ENCODE assay signal across 8 cellular contexts in genomic region chrX:154486052-154486395, GRCh38. TPM values are rescaled to one million over a fixed set of nuclear protein-coding genes. Genes with fewer than 3 reads are reported as not detected.
DNase-seq lines count a peak whose midpoint lies in the region; ATAC-seq, FAIRE-seq and TF ChIP-seq lines count a peak whose summit lies in the region.

No MANE protein-coding gene starts in this region.

- 0 out of 3 replicates have a peak, but pooled peaks have one; percentile 3 for ATAC-seq in HepG2

- no peaks in the 10 kb centered on the region for H3F3A ChIP-seq in OCI-LY1 (ENCODE audit: insufficient read depth, low read length)

- H3K27me3 ChIP-seq in OCI-LY1 (ENCODE audit: insufficient read depth, low read length) (no peaks in the 10 kb centered on the region), breast epithelium (peaks cover 0 to 36% of the 10 kb centered on the region in 2 donors), HepG2 (ENCODE audit: control insufficient read depth in 1 of 2, insufficient read depth in 2 of 2, low read length in 2 of 2) (no peaks in the 10 kb centered on the region), stomach smooth muscle (ENCODE audit: control insufficient read depth in 1 of 2, insufficient read depth in 2 of 2, low read length in 2 of 2) (peaks cover 0 to 3% of the 10 kb centered on the region in 2 donors)

- POLR2A ChIA-PET in HepG2 (lab: Yijun Ruan, JAX), result interaction anchor here (0.9 to 3.2 kb wide), 2 partner anchors 43 to 56 kb away, joined by 3 to 13 read pairs; no protein-coding TSS in a partner anchor

- H3K36me3 ChIP-seq in OCI-LY1 (ENCODE audit: insufficient read depth, low read length) (peaks cover 23% of the 10 kb centered on the region), breast epithelium (no peaks in the 10 kb centered on the region), HepG2 (replicated peaks in 1 of 2; ENCODE audit: control insufficient read depth in 1 of 2, insufficient read depth in 2 of 2, low read length in 2 of 2) (no peaks in the 10 kb centered on the region; a peak in 1 of 5 replicates), stomach smooth muscle (ENCODE audit: control insufficient read depth in 2 of 2, insufficient read depth in 2 of 2, low read length in 2 of 2) (peaks cover 2 to 3% of the 10 kb centered on the region in 2 donors)

- TF ChIP-seq EP300 in HepG2 (IDR thresholded peaks at IDR 0.05; ENCODE audit: low read depth in 2 of 2, low read length in 2 of 2) (no peak), HepG2 (CRISPR knock-in tag; IDR thresholded peaks at IDR 0.05; ENCODE audit: borderline replicate concordance) (no peak)

- H3K9me3 ChIP-seq in OCI-LY1 (ENCODE audit: low read length), result no peaks in the 10 kb centered on the region
- H3K9me3 ChIP-seq in breast epithelium, result no peaks in the 10 kb centered on the region
- H3K9me3 ChIP-seq in HepG2 (ENCODE audit: low read length), result no peaks in the 10 kb centered on the region
- no peaks in the 10 kb centered on the region for H3K9me3 ChIP-seq in stomach smooth muscle (ENCODE audit: control insufficient read depth in 2 of 2, low read length in 2 of 2)

- H3K4me2 ChIP-seq in OCI-LY1 (ENCODE audit: low read length), result peak overlapping the region; percentile 79
- peak overlapping the region; percentile 62 for H3K4me2 ChIP-seq in HepG2 (ENCODE audit: low read depth, low read length)

- BruUV-seq in HepG2 (replicated peaks; lab: Mats Ljungman, UMichigan), result no TSS peak

- peak; percentile 24 for DNase-seq in EH (ENCODE audit: low read depth)
- DNase-seq in breast epithelium (ENCODE audit: low spot score in 2 of 2), result no peak
- no peak for DNase-seq in HepG2 (ENCODE audit: low spot score)
- DNase-seq in GF-D8 (lab: John Stamatoyannopoulos, UW), result no peak
- DNase-seq in SW480 (ENCODE audit: low spot score), result no peak
- no peak for DNase-seq in NCI-H128 (lab: John Stamatoyannopoulos, UW; ENCODE audit: unreplicated experiment)

- TF ChIP-seq CTCF in OCI-LY1 (IDR thresholded peaks at IDR 0.05; ENCODE audit: low read length), result no peak
- TF ChIP-seq CTCF in breast epithelium (IDR thresholded peaks at IDR 0.05), result no peak
- TF ChIP-seq CTCF in HepG2 (CRISPR knock-in tag; IDR thresholded peaks at IDR 0.05), result no peak

- TF ChIP-seq RAD21 in HepG2 (CRISPR knock-in tag; IDR thresholded peaks at IDR 0.05), result no peak

- H3K79me2 ChIP-seq in OCI-LY1 (ENCODE audit: insufficient read depth, low read length) (no peaks in the 10 kb centered on the region), HepG2 (ENCODE audit: insufficient read depth, low read length) (no peaks in the 10 kb centered on the region)

- peaks cover 59% of the 10 kb centered on the region for H3K4me1 ChIP-seq in OCI-LY1 (ENCODE audit: insufficient read depth, low read length, severe bottlenecking)
- H3K4me1 ChIP-seq in breast epithelium, result peaks cover 0 to 7% of the 10 kb centered on the region in 2 donors
- H3K4me1 ChIP-seq in HepG2 (ENCODE audit: insufficient read depth, low read length), result peaks cover 27% of the 10 kb centered on the region
- peaks cover 38% of the 10 kb centered on the region for H3K4me1 ChIP-seq in stomach smooth muscle (ENCODE audit: control insufficient read depth, insufficient read depth, low read length)

- peak overlapping the region; percentile 47 for H3K27ac ChIP-seq in OCI-LY1 (ENCODE audit: low read depth, low read length, poor library complexity, severe bottlenecking)
- H3K27ac ChIP-seq in breast epithelium, result peak overlapping the region; percentile 67 to 77
- H3K27ac ChIP-seq in HepG2 (ENCODE audit: extremely low read length, insufficient read depth, low read length), result peak overlapping the region; percentile 54
- peak overlapping the region; percentile 46 for H3K27ac ChIP-seq in stomach smooth muscle (ENCODE audit: low read length)

- no CpG with 5 or more reads among the region's 35 CpGs for WGBS in HepG2 (ENCODE audit: low lambda C conversion rate)

- H2AFZ ChIP-seq in OCI-LY1 (ENCODE audit: low read length), result no peak overlapping the region
- no peak overlapping the region for H2AFZ ChIP-seq in HepG2 (ENCODE audit: low read length)

- TF ChIP-seq POLR2A in breast epithelium (IDR thresholded peaks at IDR 0.05), result no peak
- TF ChIP-seq POLR2A in HepG2 (IDR thresholded peaks at IDR 0.05; ENCODE audit: insufficient read depth in 1 of 2, low read depth in 2 of 2, low read length in 2 of 2), result no peak

- intact Hi-C loops in breast epithelium (cut with DNase I; ENCODE audit: low total_unique reads) (no loop called here), HepG2 (cut with micrococcal nuclease; ENCODE audit: unreplicated experiment) (no loop called here)

- peak overlapping the region; percentile 84 for H3K9ac ChIP-seq in OCI-LY1 (ENCODE audit: low read length)
- peak overlapping the region; percentile 73 for H3K9ac ChIP-seq in HepG2 (ENCODE audit: insufficient read depth, low read depth, low read length)
- H3K9ac ChIP-seq in stomach smooth muscle (ENCODE audit: low read length in 2 of 2), result peak overlapping the region; percentile 22 to 55

- in situ Hi-C loops in HepG2 (cut with HindIII; ENCODE audit: extremely low pct_ligation_motif_present, low pct_unique_long_range_greater_than_20kb), result no loop called here

- FAIRE-seq in HepG2 (lab: Jason Lieb, UNC), result no peak

- H3K4me3 ChIP-seq in OCI-LY1 (ENCODE audit: low read depth, low read length, poor library complexity, severe bottlenecking) (peak overlapping the region; percentile 72), breast epithelium (peak overlapping the region; percentile 51 to 75 (median 66)), HepG2 (replicated peaks in 1 of 3; ENCODE audit: insufficient read depth in 1 of 3, low read depth in 2 of 3, low read length in 3 of 3) (peak overlapping the region; percentile 49 to 67 (median 67); a peak in 5 of 6 replicates), stomach smooth muscle (ENCODE audit: low read length in 2 of 2) (peak overlapping the region; percentile 46 to 74)

- H4K20me1 ChIP-seq in OCI-LY1 (ENCODE audit: insufficient read depth, low read length), result no peaks in the 10 kb centered on the region
- no peaks in the 10 kb centered on the region for H4K20me1 ChIP-seq in HepG2 (ENCODE audit: insufficient read depth, low read length)

- H3K9me2 ChIP-seq in OCI-LY1 (ENCODE audit: low read depth, low read length), result no peaks in the 10 kb centered on the region

- CTCF ChIA-PET in HepG2 (lab: Yijun Ruan, JAX; ENCODE audit: low intra/inter-chr PET ratio, low total read pairs), result interaction anchor here (1.4 kb wide), 1 partner anchor 49 kb away, joined by 3 read pairs; no protein-coding TSS in a partner anchor

RNA-seq across cellular contexts. Expression of gene UBL4A, which starts 0.4 kb away (rescaled TPM):
- total RNA-seq in breast epithelium, result 10 to 100 TPM; 36.2 to 40.1 (median 38.3) TPM
- total RNA-seq in HepG2 (2016; rRNA removed; fragmentation: Illumina TruSeq; extraction: Trizol), result 25.5 and 29.1 TPM in 2 replicates
- 11.4 and 12.2 TPM in 2 replicates for total RNA-seq in HepG2 (2016; cell fraction: cytosol; rRNA removed; fragmentation: Illumina TruSeq; extraction: Trizol; ENCODE audit: low read depth)
- total RNA-seq in HepG2 (2016; cell fraction: insoluble cytoplasmic fraction; rRNA removed; fragmentation: Illumina TruSeq; extraction: Trizol), result 26.5 and 28.9 TPM in 2 replicates
- total RNA-seq in HepG2 (2016; cell fraction: membrane; rRNA removed; fragmentation: Illumina TruSeq; extraction: Trizol), result 32.1 and 33.9 TPM in 2 replicates
- 10.4 and 12.9 TPM in 2 replicates for total RNA-seq in HepG2 (2016; cell fraction: nucleus; rRNA removed; fragmentation: Illumina TruSeq; extraction: Trizol)
- polyA plus RNA-seq in HepG2 (2011; rRNA removed), result 16.8 and 21.7 TPM in 2 replicates
- 20.9 and 32.4 TPM in 2 replicates for polyA plus RNA-seq in HepG2 (2011; cell fraction: cytosol; rRNA removed)
- 11.5 and 13.8 TPM in 2 replicates for polyA plus RNA-seq in HepG2 (2011; cell fraction: nucleus; rRNA removed)
- 14.3 and 16.6 TPM in 2 replicates for polyA plus RNA-seq in HepG2 (2012)
- polyA plus RNA-seq in HepG2 (2016; cell fraction: cytosol; fragmentation: Illumina TruSeq; extraction: Trizol; ENCODE audit: low read depth), result 12.8 and 14.0 TPM in 2 replicates
- polyA plus RNA-seq in HepG2 (2016; cell fraction: insoluble cytoplasmic fraction; fragmentation: Illumina TruSeq; extraction: Trizol; ENCODE audit: low read depth), result 21.9 and 28.0 TPM in 2 replicates
- polyA plus RNA-seq in HepG2 (2016; cell fraction: membrane; fragmentation: Illumina TruSeq; extraction: Trizol; ENCODE audit: low read depth), result 24.6 and 26.6 TPM in 2 replicates
- polyA plus RNA-seq in HepG2 (2016; cell fraction: nucleus; fragmentation: Illumina TruSeq; extraction: Trizol; ENCODE audit: insufficient read depth, low read depth), result 17.4 and 20.6 TPM in 2 replicates
- polyA minus RNA-seq in HepG2 (2011; rRNA and poly(A)+ RNA removed; ENCODE audit: low replicate concordance), result 32.9 and 96.4 TPM in 2 replicates
- 13.2 and 18.6 TPM in 2 replicates for polyA minus RNA-seq in HepG2 (2011; cell fraction: cytosol; rRNA and poly(A)+ RNA removed)
- polyA minus RNA-seq in HepG2 (2011; cell fraction: nucleus; rRNA and poly(A)+ RNA removed), result 3.0 and 4.6 TPM in 2 replicates

RNA-seq across cellular contexts. Expression of gene SLC10A3, which starts 4.4 kb away (rescaled TPM):
- 10 to 100 TPM; 17.0 to 24.0 (median 19.5) TPM for total RNA-seq in breast epithelium
- total RNA-seq in HepG2 (2016; rRNA removed; fragmentation: Illumina TruSeq; extraction: Trizol), result 10.1 and 10.8 TPM in 2 replicates
- 9.0 and 10.7 TPM in 2 replicates for total RNA-seq in HepG2 (2016; cell fraction: cytosol; rRNA removed; fragmentation: Illumina TruSeq; extraction: Trizol; ENCODE audit: low read depth)
- total RNA-seq in HepG2 (2016; cell fraction: insoluble cytoplasmic fraction; rRNA removed; fragmentation: Illumina TruSeq; extraction: Trizol), result 7.1 and 10.6 TPM in 2 replicates
- 19.7 and 23.5 TPM in 2 replicates for total RNA-seq in HepG2 (2016; cell fraction: membrane; rRNA removed; fragmentation: Illumina TruSeq; extraction: Trizol)
- total RNA-seq in HepG2 (2016; cell fraction: nucleus; rRNA removed; fragmentation: Illumina TruSeq; extraction: Trizol), result 5.5 and 5.9 TPM in 2 replicates
- 11.5 and 13.7 TPM in 2 replicates for polyA plus RNA-seq in HepG2 (2011; rRNA removed)
- polyA plus RNA-seq in HepG2 (2011; cell fraction: cytosol; rRNA removed), result 12.8 and 15.4 TPM in 2 replicates
- polyA plus RNA-seq in HepG2 (2011; cell fraction: nucleus; rRNA removed), result 12.0 and 13.6 TPM in 2 replicates
- polyA plus RNA-seq in HepG2 (2012), result 7.8 and 12.5 TPM in 2 replicates
- polyA plus RNA-seq in HepG2 (2016; cell fraction: cytosol; fragmentation: Illumina TruSeq; extraction: Trizol; ENCODE audit: low read depth), result 16.2 and 21.3 TPM in 2 replicates
- polyA plus RNA-seq in HepG2 (2016; cell fraction: insoluble cytoplasmic fraction; fragmentation: Illumina TruSeq; extraction: Trizol; ENCODE audit: low read depth), result 14.1 and 15.3 TPM in 2 replicates
- 27.8 and 30.6 TPM in 2 replicates for polyA plus RNA-seq in HepG2 (2016; cell fraction: membrane; fragmentation: Illumina TruSeq; extraction: Trizol; ENCODE audit: low read depth)
- polyA plus RNA-seq in HepG2 (2016; cell fraction: nucleus; fragmentation: Illumina TruSeq; extraction: Trizol; ENCODE audit: insufficient read depth, low read depth), result 13.1 TPM in 2 replicates
- 21.1 and 41.7 TPM in 2 replicates for polyA minus RNA-seq in HepG2 (2011; rRNA and poly(A)+ RNA removed; ENCODE audit: low replicate concordance)
- 6.5 and 11.1 TPM in 2 replicates for polyA minus RNA-seq in HepG2 (2011; cell fraction: cytosol; rRNA and poly(A)+ RNA removed)
- 2.3 and 2.5 TPM in 2 replicates for polyA minus RNA-seq in HepG2 (2011; cell fraction: nucleus; rRNA and poly(A)+ RNA removed)

RNA-seq across cellular contexts. Expression of gene LAGE3, which starts 6.9 kb away (rescaled TPM):
- 10 to 100 TPM; 21.1 to 38.0 (median 28.8) TPM for total RNA-seq in breast epithelium
- total RNA-seq in HepG2 (2016; rRNA removed; fragmentation: Illumina TruSeq; extraction: Trizol), result 12.7 and 13.0 TPM in 2 replicates
- 13.1 and 15.3 TPM in 2 replicates for total RNA-seq in HepG2 (2016; cell fraction: cytosol; rRNA removed; fragmentation: Illumina TruSeq; extraction: Trizol; ENCODE audit: low read depth)
- 11.6 and 13.1 TPM in 2 replicates for total RNA-seq in HepG2 (2016; cell fraction: insoluble cytoplasmic fraction; rRNA removed; fragmentation: Illumina TruSeq; extraction: Trizol)
- total RNA-seq in HepG2 (2016; cell fraction: membrane; rRNA removed; fragmentation: Illumina TruSeq; extraction: Trizol), result 15.6 and 16.5 TPM in 2 replicates
- 4.3 and 4.5 TPM in 2 replicates for total RNA-seq in HepG2 (2016; cell fraction: nucleus; rRNA removed; fragmentation: Illumina TruSeq; extraction: Trizol)
- 7.6 and 10.0 TPM in 2 replicates for polyA plus RNA-seq in HepG2 (2011; rRNA removed)
- polyA plus RNA-seq in HepG2 (2011; cell fraction: cytosol; rRNA removed), result 7.3 and 14.8 TPM in 2 replicates
- 4.4 and 4.8 TPM in 2 replicates for polyA plus RNA-seq in HepG2 (2011; cell fraction: nucleus; rRNA removed)
- 6.6 and 7.8 TPM in 2 replicates for polyA plus RNA-seq in HepG2 (2012)
- 14.7 and 17.5 TPM in 2 replicates for polyA plus RNA-seq in HepG2 (2016; cell fraction: cytosol; fragmentation: Illumina TruSeq; extraction: Trizol; ENCODE audit: low read depth)
- polyA plus RNA-seq in HepG2 (2016; cell fraction: insoluble cytoplasmic fraction; fragmentation: Illumina TruSeq; extraction: Trizol; ENCODE audit: low read depth), result 13.0 and 13.7 TPM in 2 replicates
- polyA plus RNA-seq in HepG2 (2016; cell fraction: membrane; fragmentation: Illumina TruSeq; extraction: Trizol; ENCODE audit: low read depth), result 12.6 and 15.5 TPM in 2 replicates
- polyA plus RNA-seq in HepG2 (2016; cell fraction: nucleus; fragmentation: Illumina TruSeq; extraction: Trizol; ENCODE audit: insufficient read depth, low read depth), result 5.3 and 9.9 TPM in 2 replicates
- polyA minus RNA-seq in HepG2 (2011; rRNA and poly(A)+ RNA removed; ENCODE audit: low replicate concordance), result 5.9 and 21.7 TPM in 2 replicates
- polyA minus RNA-seq in HepG2 (2011; cell fraction: cytosol; rRNA and poly(A)+ RNA removed), result 2.9 and 3.0 TPM in 2 replicates
- 0.90 TPM in 1 of 2 replicates, not detected in the other for polyA minus RNA-seq in HepG2 (2011; cell fraction: nucleus; rRNA and poly(A)+ RNA removed)

RNA-seq across cellular contexts. Expression of gene PLXNA3, which starts 27.9 kb away (rescaled TPM):
- total RNA-seq in breast epithelium (10 to 100 TPM in 2 of 3 donors, 1 to 10 TPM in 1; 6.1 to 10.8 (median 10.1) TPM), HepG2 (2016; rRNA removed; fragmentation: Illumina TruSeq; extraction: Trizol) (0.90 and 5.8 TPM in 2 replicates)
- 1.4 and 2.4 TPM in 2 replicates for total RNA-seq in HepG2 (2016; cell fraction: cytosol; rRNA removed; fragmentation: Illumina TruSeq; extraction: Trizol; ENCODE audit: low read depth)
- 1.5 and 4.7 TPM in 2 replicates for total RNA-seq in HepG2 (2016; cell fraction: insoluble cytoplasmic fraction; rRNA removed; fragmentation: Illumina TruSeq; extraction: Trizol)
- 1.5 and 2.0 TPM in 2 replicates for total RNA-seq in HepG2 (2016; cell fraction: membrane; rRNA removed; fragmentation: Illumina TruSeq; extraction: Trizol)
- total RNA-seq in HepG2 (2016; cell fraction: nucleus; rRNA removed; fragmentation: Illumina TruSeq; extraction: Trizol), result 5.8 and 9.4 TPM in 2 replicates
- polyA plus RNA-seq in HepG2 (2011; rRNA removed), result 20.6 and 26.3 TPM in 2 replicates
- 5.3 and 6.9 TPM in 2 replicates for polyA plus RNA-seq in HepG2 (2011; cell fraction: cytosol; rRNA removed)
- polyA plus RNA-seq in HepG2 (2011; cell fraction: nucleus; rRNA removed), result 197 and 290 TPM in 2 replicates
- 15.1 and 20.7 TPM in 2 replicates for polyA plus RNA-seq in HepG2 (2012)
- polyA plus RNA-seq in HepG2 (2016; cell fraction: cytosol; fragmentation: Illumina TruSeq; extraction: Trizol; ENCODE audit: low read depth), result 0.36 and 0.64 TPM in 2 replicates
- polyA plus RNA-seq in HepG2 (2016; cell fraction: insoluble cytoplasmic fraction; fragmentation: Illumina TruSeq; extraction: Trizol; ENCODE audit: low read depth), result 2.1 and 4.1 TPM in 2 replicates
- polyA plus RNA-seq in HepG2 (2016; cell fraction: membrane; fragmentation: Illumina TruSeq; extraction: Trizol; ENCODE audit: low read depth), result 1.6 and 2.6 TPM in 2 replicates
- polyA plus RNA-seq in HepG2 (2016; cell fraction: nucleus; fragmentation: Illumina TruSeq; extraction: Trizol; ENCODE audit: insufficient read depth, low read depth), result 56.9 and 70.7 TPM in 2 replicates
- 13.0 and 37.1 TPM in 2 replicates for polyA minus RNA-seq in HepG2 (2011; rRNA and poly(A)+ RNA removed; ENCODE audit: low replicate concordance)
- 7.5 and 14.2 TPM in 2 replicates for polyA minus RNA-seq in HepG2 (2011; cell fraction: cytosol; rRNA and poly(A)+ RNA removed)
- polyA minus RNA-seq in HepG2 (2011; cell fraction: nucleus; rRNA and poly(A)+ RNA removed), result 36.8 and 42.5 TPM in 2 replicates

RNA-seq across cellular contexts. Expression of gene FAM3A, which starts 30.0 kb away (rescaled TPM):
- total RNA-seq in breast epithelium (10 to 100 TPM; 38.8 to 42.6 (median 41.3) TPM), HepG2 (2016; rRNA removed; fragmentation: Illumina TruSeq; extraction: Trizol) (6.7 and 11.2 TPM in 2 replicates)
- 6.0 and 6.7 TPM in 2 replicates for total RNA-seq in HepG2 (2016; cell fraction: cytosol; rRNA removed; fragmentation: Illumina TruSeq; extraction: Trizol; ENCODE audit: low read depth)
- 6.9 and 11.7 TPM in 2 replicates for total RNA-seq in HepG2 (2016; cell fraction: insoluble cytoplasmic fraction; rRNA removed; fragmentation: Illumina TruSeq; extraction: Trizol)
- total RNA-seq in HepG2 (2016; cell fraction: membrane; rRNA removed; fragmentation: Illumina TruSeq; extraction: Trizol), result 11.4 and 13.2 TPM in 2 replicates
- 8.6 and 11.3 TPM in 2 replicates for total RNA-seq in HepG2 (2016; cell fraction: nucleus; rRNA removed; fragmentation: Illumina TruSeq; extraction: Trizol)
- 22.7 and 26.0 TPM in 2 replicates for polyA plus RNA-seq in HepG2 (2011; rRNA removed)
- 20.0 and 31.3 TPM in 2 replicates for polyA plus RNA-seq in HepG2 (2011; cell fraction: cytosol; rRNA removed)
- 76.1 and 87.3 TPM in 2 replicates for polyA plus RNA-seq in HepG2 (2011; cell fraction: nucleus; rRNA removed)
- polyA plus RNA-seq in HepG2 (2012), result 11.8 and 16.0 TPM in 2 replicates
- polyA plus RNA-seq in HepG2 (2016; cell fraction: cytosol; fragmentation: Illumina TruSeq; extraction: Trizol; ENCODE audit: low read depth), result 9.5 and 10.6 TPM in 2 replicates
- 6.1 and 11.2 TPM in 2 replicates for polyA plus RNA-seq in HepG2 (2016; cell fraction: insoluble cytoplasmic fraction; fragmentation: Illumina TruSeq; extraction: Trizol; ENCODE audit: low read depth)
- polyA plus RNA-seq in HepG2 (2016; cell fraction: membrane; fragmentation: Illumina TruSeq; extraction: Trizol; ENCODE audit: low read depth), result 11.5 and 11.8 TPM in 2 replicates
- 22.0 and 23.9 TPM in 2 replicates for polyA plus RNA-seq in HepG2 (2016; cell fraction: nucleus; fragmentation: Illumina TruSeq; extraction: Trizol; ENCODE audit: insufficient read depth, low read depth)
- polyA minus RNA-seq in HepG2 (2011; rRNA and poly(A)+ RNA removed; ENCODE audit: low replicate concordance), result 22.5 and 32.8 TPM in 2 replicates
- 9.7 and 11.3 TPM in 2 replicates for polyA minus RNA-seq in HepG2 (2011; cell fraction: cytosol; rRNA and poly(A)+ RNA removed)
- polyA minus RNA-seq in HepG2 (2011; cell fraction: nucleus; rRNA and poly(A)+ RNA removed), result 5.7 and 7.8 TPM in 2 replicates
